Comparison of ENCODE assay signal across 16 cellular contexts in the genomic region with DNA sequence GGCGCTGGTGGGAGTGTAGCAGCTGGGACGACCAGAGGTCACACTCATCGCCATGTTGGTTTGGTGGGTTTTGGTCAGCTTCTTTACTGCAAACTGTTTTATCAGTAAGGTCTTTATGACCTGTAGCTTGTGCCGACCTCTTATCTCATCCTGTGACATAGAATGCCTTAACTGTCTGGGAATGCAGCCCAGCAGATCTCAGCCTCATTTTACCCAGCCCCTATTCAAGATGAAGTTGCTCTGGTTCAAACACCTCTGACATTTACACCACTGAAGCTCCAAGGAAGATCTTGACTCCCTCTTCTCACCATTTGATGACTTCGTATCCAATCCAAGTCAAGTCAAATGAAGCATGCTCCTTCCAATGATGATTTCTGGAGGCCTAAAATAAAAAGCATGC. TPM values are rescaled to one million over a fixed set of nuclear protein-coding genes. Genes with fewer than 3 reads are reported as not detected.
DNase-seq lines count a peak whose midpoint lies in the region; ATAC-seq and TF ChIP-seq lines count a peak whose summit lies in the region.
"Had no signal": no experiment of that assay in that cellular context is flagged by ENCODE, and none has a peak within 500 bp of the region (broad histone marks: within the 10 kb centered on the region; RNA-seq: fewer than 3 reads in every experiment).

No MANE protein-coding gene starts in this region.

- peaks cover 40% of the 10 kb centered on the region for H3K4me1 Mint-ChIP-seq in activated T-cell treated with anti-CD3 and anti-CD28 coated beads, Interleukin-2, amount 50 U/mL, for 24 hours (ENCODE audit: low read depth)

- no peak for DNase-seq in activated T-cell treated with anti-CD3 and anti-CD28 coated beads, Interleukin-2, amount 50 U/mL, for 24 hours
- no peak for DNase-seq in activated T-cell treated with anti-CD3 and anti-CD28 coated beads for 4 hours
- DNase-seq in RWPE2 (ENCODE audit: low spot score): no peak
- no peak for DNase-seq in lower lobe of right lung
- DNase-seq in suprapubic skin (ENCODE audit: low spot score in 2 of 2): no peak
- no peak for DNase-seq in stimulated activated naive CD4-positive, alpha-beta T cell (lab: John Stamatoyannopoulos, UW)
- no peak for DNase-seq in Peyer's patch
- DNase-seq in foreskin keratinocyte: no peak
- DNase-seq: ACHN; GOT3; NCI-H2171 treated with DMSO at 0.1 percent for 48 hours; NK-92 treated with Interleukin-12 subunit alpha and Interleukin-12 subunit beta, amount 100 ng/mL, for 24 hours; SJCRH30; T1000; tibial artery had no signal

- H3K4me3 ChIP-seq in RWPE2 (ENCODE audit: severe bottlenecking): no peak overlapping the region
- no peak overlapping the region for H3K4me3 ChIP-seq in lower lobe of right lung
- no peak overlapping the region for H3K4me3 ChIP-seq in suprapubic skin
- no peak overlapping the region for H3K4me3 ChIP-seq in Peyer's patch
- H3K4me3 ChIP-seq: SJCRH30 had no signal

- intact Hi-C loops in lower lobe of right lung (cut with DNase I): no loop called here

- H3K36me3 ChIP-seq in RWPE2 (ENCODE audit: low read depth) (peaks cover 17% of the 10 kb centered on the region), lower lobe of right lung (peaks cover 7% of the 10 kb centered on the region), suprapubic skin (no peaks in the 10 kb centered on the region), Peyer's patch (no peaks in the 10 kb centered on the region)
- H3K36me3 ChIP-seq: SJCRH30 had no signal

- ATAC-seq in RWPE2 (ENCODE audit: low read depth): no peak
- ATAC-seq in lower lobe of right lung: no peak
- no peak for ATAC-seq in foreskin keratinocyte

- TF ChIP-seq POLR2A in suprapubic skin (IDR thresholded peaks at IDR 0.05) (no peak), Peyer's patch (IDR thresholded peaks at IDR 0.05) (no peak)

- WGBS in suprapubic skin: 91% methylated on average over 5 of the region's 5 CpGs

- H3K4me1 ChIP-seq in RWPE2 (ENCODE audit: insufficient read depth, poor library complexity, severe bottlenecking): peaks cover 27% of the 10 kb centered on the region
- H3K4me1 ChIP-seq in lower lobe of right lung: peaks cover 39% of the 10 kb centered on the region
- H3K4me1 ChIP-seq in suprapubic skin: peaks cover 47% of the 10 kb centered on the region
- H3K4me1 ChIP-seq in Peyer's patch: peaks cover 0 to 31% (median 9%) of the 10 kb centered on the region in 4 donors
- H3K4me1 ChIP-seq in foreskin keratinocyte: peaks cover 13% of the 10 kb centered on the region
- H3K4me1 ChIP-seq: SJCRH30 had no signal

- H3K27me3 ChIP-seq in RWPE2 (ENCODE audit: insufficient read depth, poor library complexity, severe bottlenecking): no peaks in the 10 kb centered on the region
- H3K27me3 ChIP-seq in lower lobe of right lung (ENCODE audit: low read depth): no peaks in the 10 kb centered on the region
- no peaks in the 10 kb centered on the region for H3K27me3 ChIP-seq in suprapubic skin
- H3K27me3 ChIP-seq in Peyer's patch: no peaks in the 10 kb centered on the region
- no peaks in the 10 kb centered on the region for H3K27me3 ChIP-seq in foreskin keratinocyte
- H3K27me3 ChIP-seq: SJCRH30, tibial artery had no signal

- peak overlapping the region; percentile 78 for H3K27ac ChIP-seq in RWPE2 (ENCODE audit: poor library complexity, severe bottlenecking)
- peak overlapping the region; percentile 98 for H3K27ac ChIP-seq in lower lobe of right lung
- H3K27ac ChIP-seq in suprapubic skin: peak overlapping the region; percentile 93
- H3K27ac ChIP-seq in Peyer's patch: peak overlapping the region in 2 of 4 donors; percentile 49 to 97
- H3K27ac ChIP-seq in foreskin keratinocyte: no peak overlapping the region
- H3K27ac ChIP-seq: SJCRH30 had no signal

- TF ChIP-seq EP300 in suprapubic skin (IDR thresholded peaks at IDR 0.05): no peak

- peaks cover 34% of the 10 kb centered on the region for H3K36me3 Mint-ChIP-seq in activated T-cell treated with anti-CD3 and anti-CD28 coated beads, Interleukin-2, amount 50 U/mL, for 24 hours (ENCODE audit: low read depth)

- peak overlapping the region; percentile 89 for H3K4me3 Mint-ChIP-seq in activated T-cell treated with anti-CD3 and anti-CD28 coated beads, Interleukin-2, amount 50 U/mL, for 24 hours

- no peaks in the 10 kb centered on the region for H3K27me3 Mint-ChIP-seq in activated T-cell treated with anti-CD3 and anti-CD28 coated beads, Interleukin-2, amount 50 U/mL, for 24 hours

- H3K27ac Mint-ChIP-seq in activated T-cell treated with anti-CD3 and anti-CD28 coated beads, Interleukin-2, amount 50 U/mL, for 24 hours: peak overlapping the region; percentile 11

- no peaks in the 10 kb centered on the region for H3K9me3 Mint-ChIP-seq in activated T-cell treated with anti-CD3 and anti-CD28 coated beads, Interleukin-2, amount 50 U/mL, for 24 hours

- no peak for TF ChIP-seq CTCF in RWPE2 (IDR thresholded peaks at IDR 0.05; ENCODE audit: poor library complexity, severe bottlenecking)
- no peak for TF ChIP-seq CTCF in lower lobe of right lung (IDR thresholded peaks at IDR 0.05)
- TF ChIP-seq CTCF in suprapubic skin (IDR thresholded peaks at IDR 0.05): no peak
- TF ChIP-seq CTCF in Peyer's patch (IDR thresholded peaks at IDR 0.05): no peak
- no peak for TF ChIP-seq CTCF in foreskin keratinocyte (conservative IDR thresholded peaks at IDR 0.05)

- H3K9me3 ChIP-seq in RWPE2 (ENCODE audit: severe bottlenecking): no peaks in the 10 kb centered on the region
- no peaks in the 10 kb centered on the region for H3K9me3 ChIP-seq in lower lobe of right lung
- H3K9me3 ChIP-seq in suprapubic skin: no peaks in the 10 kb centered on the region
- no peaks in the 10 kb centered on the region for H3K9me3 ChIP-seq in Peyer's patch
- H3K9me3 ChIP-seq: SJCRH30, tibial artery had no signal

RNA-seq across cellular contexts. Expression of a gene that starts 2.3 kb away (rescaled TPM):
- total RNA-seq in lower lobe of right lung (19.7 TPM), suprapubic skin (10 to 100 TPM; 35.7 to 79.0 (median 62.0) TPM), Peyer's patch (10 to 100 TPM; 33.0 to 67.5 (median 47.7) TPM), foreskin keratinocyte (56.4 and 59.7 TPM in 2 replicates)
- polyA plus RNA-seq in foreskin keratinocyte: 82.3 and 92.6 TPM in 2 replicates

RNA-seq across cellular contexts. Expression of a gene that starts 16.1 kb away (rescaled TPM):
- total RNA-seq in lower lobe of right lung: 4.3 TPM
- 100 to 1,000 TPM in 3 of 4 donors, 10 to 100 TPM in 1; 55.0 to 234 (median 112) TPM for total RNA-seq in suprapubic skin
- total RNA-seq in Peyer's patch: 100 to 1,000 TPM in 3 of 4 donors, 10 to 100 TPM in 1; 41.3 to 161 (median 151) TPM
- 1.1 and 1.4 TPM in 2 replicates for total RNA-seq in foreskin keratinocyte
- polyA plus RNA-seq in foreskin keratinocyte: 1.2 and 1.3 TPM in 2 replicates
- total RNA-seq: pulmonary artery endothelial cell, SJCRH30 had no signal

RNA-seq across cellular contexts. Expression of a gene that starts 41.6 kb away (rescaled TPM):
- total RNA-seq in lower lobe of right lung (49.7 TPM), suprapubic skin (10 to 100 TPM; 29.3 to 65.0 (median 36.2) TPM), Peyer's patch (10 to 100 TPM; 32.9 to 80.2 (median 55.0) TPM), foreskin keratinocyte (9.5 and 9.6 TPM in 2 replicates)
- 7.4 and 7.9 TPM in 2 replicates for polyA plus RNA-seq in foreskin keratinocyte
